In the genomic region with DNA sequence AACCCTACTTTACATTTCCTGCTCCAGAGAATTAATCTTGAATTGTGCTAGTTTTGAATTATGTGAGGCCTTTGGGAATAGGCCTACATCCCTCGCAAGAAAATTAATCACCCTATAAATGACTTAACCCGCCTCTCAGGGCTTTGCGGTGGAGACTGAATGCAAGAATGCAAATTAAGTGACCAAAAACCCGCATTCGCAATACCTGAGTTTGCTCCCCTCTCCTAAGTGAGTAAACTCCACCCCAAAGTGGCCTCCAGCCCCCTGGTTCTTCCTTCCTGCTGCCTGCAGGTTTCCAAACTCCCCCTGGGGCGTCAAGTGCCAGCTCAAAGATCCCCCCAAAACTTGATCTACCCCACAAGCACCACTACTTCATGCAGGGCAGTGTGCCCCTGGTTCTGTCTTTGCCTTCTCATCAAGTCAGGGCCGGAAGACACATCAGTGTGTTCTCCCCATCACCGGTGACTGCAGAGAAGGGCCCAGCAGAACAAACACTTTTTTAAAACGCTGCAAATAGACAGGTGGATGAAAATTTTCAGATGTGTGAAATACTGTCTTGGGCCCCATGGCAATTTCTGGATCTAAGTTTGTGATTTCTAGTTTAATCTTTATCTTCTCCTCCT, we compare ENCODE assay signal across 23 cellular contexts.
DNase-seq lines count a peak whose midpoint lies in the region; ATAC-seq and TF ChIP-seq lines count a peak whose summit lies in the region.
"Had no signal": no experiment of that assay in that cellular context is flagged by ENCODE, and none has a peak within 500 bp of the region (broad histone marks: within the 10 kb centered on the region; RNA-seq: fewer than 3 reads in every experiment).

No MANE protein-coding gene starts in this region.

- TF ChIP-seq CTCF in A673 (conservative IDR thresholded peaks at IDR 0.05; ENCODE audit: low read depth, low read length) (no peak), gastroesophageal sphincter (IDR thresholded peaks at IDR 0.05) (no peak)

- no peaks in the 10 kb centered on the region for H3K36me3 Mint-ChIP-seq in CD4-positive, CD25-positive, alpha-beta regulatory T cell
- H3K36me3 Mint-ChIP-seq in activated naive CD8-positive, alpha-beta T cell treated with anti-CD3 and anti-CD28 coated beads for 36 hours, result no peaks in the 10 kb centered on the region
- H3K36me3 Mint-ChIP-seq: type B pancreatic cell had no signal

- CTCF ChIA-PET in A673 (lab: Charles Lee), result no interaction called here

- POLR2A ChIA-PET in A673 (lab: Charles Lee; ENCODE audit: low non-redundant PET), result no interaction called here

- H3K4me3 Mint-ChIP-seq in CD4-positive, CD25-positive, alpha-beta regulatory T cell, result no peak overlapping the region
- no peak overlapping the region for H3K4me3 Mint-ChIP-seq in activated naive CD8-positive, alpha-beta T cell treated with anti-CD3 and anti-CD28 coated beads for 36 hours
- H3K4me3 Mint-ChIP-seq: H9, type B pancreatic cell had no signal

- no peaks in the 10 kb centered on the region for H3K27me3 ChIP-seq in A673 (replicated peaks; ENCODE audit: insufficient read depth, low read depth, low read length, poor library complexity)
- H3K27me3 ChIP-seq in CD4-positive, CD25-positive, alpha-beta regulatory T cell (ENCODE audit: control insufficient read depth, insufficient read depth, low read length), result no peaks in the 10 kb centered on the region
- H3K27me3 ChIP-seq in gastroesophageal sphincter, result no peaks in the 10 kb centered on the region
- H3K27me3 ChIP-seq: heart left ventricle, SJSA1 had no signal

- peak overlapping the region in 2 of 3 donors; percentile 27 to 65 for H3K27ac Mint-ChIP-seq in CD4-positive, CD25-positive, alpha-beta regulatory T cell
- peak overlapping the region; percentile 81 for H3K27ac Mint-ChIP-seq in activated naive CD8-positive, alpha-beta T cell treated with anti-CD3 and anti-CD28 coated beads for 36 hours
- H3K27ac Mint-ChIP-seq: H9, type B pancreatic cell had no signal

- no TSS peak for BruUV-seq in A673 (replicated peaks; lab: Mats Ljungman, UMichigan)

- no peak for ATAC-seq in CD4-positive, CD25-positive, alpha-beta regulatory T cell (ENCODE audit: low read depth in 2 of 2)
- no peak for ATAC-seq in gastroesophageal sphincter
- ATAC-seq: heart left ventricle, left cardiac atrium had no signal

- H3K9me3 ChIP-seq in A673 (ENCODE audit: low read depth, low read length, poor library complexity, severe bottlenecking), result no peaks in the 10 kb centered on the region
- no peaks in the 10 kb centered on the region for H3K9me3 ChIP-seq in CD4-positive, CD25-positive, alpha-beta regulatory T cell (ENCODE audit: control insufficient read depth in 2 of 2, low read length in 2 of 2)
- no peaks in the 10 kb centered on the region for H3K9me3 ChIP-seq in gastroesophageal sphincter
- H3K9me3 ChIP-seq: heart left ventricle, SJSA1 had no signal

- H3K9me3 Mint-ChIP-seq in CD4-positive, CD25-positive, alpha-beta regulatory T cell, result peaks cover 0 to 5% (median 0%) of the 10 kb centered on the region in 7 donors
- peaks cover 1% of the 10 kb centered on the region for H3K9me3 Mint-ChIP-seq in activated naive CD8-positive, alpha-beta T cell treated with anti-CD3 and anti-CD28 coated beads for 36 hours
- H3K9me3 Mint-ChIP-seq: type B pancreatic cell had no signal

- WGBS in gastroesophageal sphincter (ENCODE audit: low coverage in 1 of 2), 2 donors, result 84 to 94% methylated on average over 8 of the region's 9 CpGs

- H3K36me3 ChIP-seq in A673 (ENCODE audit: insufficient read depth, low read length, poor library complexity, severe bottlenecking) (no peaks in the 10 kb centered on the region), gastroesophageal sphincter (no peaks in the 10 kb centered on the region)
- H3K36me3 ChIP-seq in CD4-positive, CD25-positive, alpha-beta regulatory T cell (ENCODE audit: control insufficient read depth, insufficient read depth, low read length), result no peaks in the 10 kb centered on the region
- H3K36me3 ChIP-seq: heart left ventricle, SJSA1 had no signal

- TF ChIP-seq POLR2A in gastroesophageal sphincter (IDR thresholded peaks at IDR 0.05), result no peak

- H3K4me1 ChIP-seq in A673 (ENCODE audit: insufficient read depth, low read length, poor library complexity, severe bottlenecking) (peaks cover 7% of the 10 kb centered on the region), gastroesophageal sphincter (no peaks in the 10 kb centered on the region)
- H3K4me1 ChIP-seq in CD4-positive, CD25-positive, alpha-beta regulatory T cell (ENCODE audit: control insufficient read depth, insufficient read depth, low read length, poor library complexity, severe bottlenecking), result no peaks in the 10 kb centered on the region
- H3K4me1 ChIP-seq: heart left ventricle, SJSA1 had no signal

- intact Hi-C loops in A673 (cut with micrococcal nuclease; ENCODE audit: unreplicated experiment), result no loop called here

- peaks cover 0 to 10% (median 5%) of the 10 kb centered on the region in 4 donors for H3K4me1 Mint-ChIP-seq in CD4-positive, CD25-positive, alpha-beta regulatory T cell
- peaks cover 19% of the 10 kb centered on the region for H3K4me1 Mint-ChIP-seq in activated naive CD8-positive, alpha-beta T cell treated with anti-CD3 and anti-CD28 coated beads for 36 hours

- no peak for TF ChIP-seq EP300 in gastroesophageal sphincter (IDR thresholded peaks at IDR 0.05)

- H3K27me3 Mint-ChIP-seq in CD4-positive, CD25-positive, alpha-beta regulatory T cell, result no peaks in the 10 kb centered on the region
- H3K27me3 Mint-ChIP-seq in activated naive CD8-positive, alpha-beta T cell treated with anti-CD3 and anti-CD28 coated beads for 36 hours, result no peaks in the 10 kb centered on the region
- H3K27me3 Mint-ChIP-seq: type B pancreatic cell had no signal

- H3K4me3 ChIP-seq in A673 (ENCODE audit: low read depth, low read length, poor library complexity, severe bottlenecking), result no peak overlapping the region
- H3K4me3 ChIP-seq in CD4-positive, CD25-positive, alpha-beta regulatory T cell (ENCODE audit: low read depth, low read length), result no peak overlapping the region
- no peak overlapping the region for H3K4me3 ChIP-seq in gastroesophageal sphincter
- H3K4me3 ChIP-seq: heart left ventricle, SJSA1 had no signal

- DNase-seq in A673 (ENCODE audit: low spot score) (peak; percentile 19), NCI-H526 treated with DMSO at 0.1 percent for 48 hours (lab: John Stamatoyannopoulos, UW) (peak; percentile 24), AG08395 (ENCODE audit: low spot score) (no peak), NCI-H226 (no peak)
- DNase-seq in CD4-positive, CD25-positive, alpha-beta regulatory T cell, result no peak
- DNase-seq in activated naive CD8-positive, alpha-beta T cell treated with anti-CD3 and anti-CD28 coated beads for 36 hours, result no peak
- DNase-seq in activated CD4-positive, CD25-positive, alpha-beta regulatory T cell treated with anti-CD3 and anti-CD28 coated beads, Interleukin-2, amount 50 U/mL, for 72 hours, result no peak
- DNase-seq: activated gamma-delta T cell, COR-L47, H9, heart left ventricle, IMR-90, left cardiac atrium, NCI-H1417, NCI-H2107, NCI-H510A treated with DMSO at 0.1 percent for 48 hours, occipital lobe, small intestine had no signal

- no peak overlapping the region for H3K27ac ChIP-seq in A673 (ENCODE audit: low read depth, low read length, poor library complexity, severe bottlenecking)
- no peak overlapping the region for H3K27ac ChIP-seq in CD4-positive, CD25-positive, alpha-beta regulatory T cell (ENCODE audit: insufficient read depth, low read length, poor library complexity, severe bottlenecking)
- no peak overlapping the region for H3K27ac ChIP-seq in gastroesophageal sphincter
- H3K27ac ChIP-seq: epithelial cell of prostate, heart left ventricle, SJSA1, VCaP had no signal

Comparison
In these comparisons a context has a peak if more than half of its experiments do, and no peak if none do; other contexts are left out.
1. DNase-seq: peak in A673 (single experiment) and NCI-H526 treated with DMSO at 0.1 percent for 48 hours (single experiment); none in CD4-positive, CD25-positive, alpha-beta regulatory T cell (0 of 3), activated naive CD8-positive, alpha-beta T cell treated with anti-CD3 and anti-CD28 coated beads for 36 hours (single experiment), AG08395 (single experiment), activated CD4-positive, CD25-positive, alpha-beta regulatory T cell treated with anti-CD3 and anti-CD28 coated beads, Interleukin-2, amount 50 U/mL, for 72 hours (single experiment) and NCI-H226 (single experiment).